Comparison of ENCODE assay signal across 9 cellular contexts in the genomic region with DNA sequence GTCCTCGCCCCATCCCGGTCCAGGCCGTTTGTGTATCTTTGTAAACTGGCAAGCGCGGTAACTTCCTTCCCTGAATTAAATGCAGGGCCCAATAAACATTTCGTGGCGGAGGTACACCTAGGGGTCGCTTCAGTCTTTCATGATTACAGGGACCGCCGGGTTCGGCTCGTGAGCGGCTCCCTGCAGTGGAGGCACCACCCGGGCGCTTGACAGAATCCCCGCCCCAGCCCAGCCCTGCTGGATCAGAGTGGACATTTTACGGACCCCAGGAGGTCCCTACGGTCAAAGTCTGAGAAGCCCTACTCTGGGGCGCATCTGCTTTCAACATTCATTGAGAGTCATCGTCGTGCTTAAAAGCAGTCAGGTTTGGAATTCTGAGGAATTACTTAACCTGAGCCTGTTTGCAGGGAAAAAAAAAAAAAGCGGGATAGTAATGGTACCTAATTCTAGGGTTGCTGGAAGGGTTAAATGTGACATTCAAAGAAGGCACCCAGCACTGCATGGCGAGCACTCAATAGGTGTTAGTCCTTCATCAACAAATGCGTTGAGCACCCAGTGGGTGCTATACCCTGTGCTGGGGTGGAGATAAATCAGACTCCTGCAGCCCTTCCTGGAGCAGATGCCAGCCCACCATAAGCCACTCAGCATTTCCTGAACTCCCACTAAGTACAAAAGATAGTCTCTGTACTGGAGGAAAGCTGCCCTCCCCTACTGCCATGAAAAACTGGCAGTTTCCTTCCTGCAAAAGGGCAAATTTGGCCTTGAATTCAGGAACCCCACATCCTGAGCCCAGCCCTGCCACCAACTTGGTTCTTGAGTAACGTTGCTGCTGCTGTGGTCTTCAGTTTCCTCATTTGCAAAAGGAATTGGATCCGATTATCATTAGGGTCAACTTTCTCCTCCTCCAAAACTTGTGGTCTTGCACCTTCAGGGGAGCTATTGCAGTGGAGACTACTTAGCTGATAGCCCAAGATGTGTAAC. TPM values are rescaled to one million over a fixed set of nuclear protein-coding genes. Genes with fewer than 3 reads are reported as not detected.
DNase-seq lines count a peak whose midpoint lies in the region; ATAC-seq and TF ChIP-seq lines count a peak whose summit lies in the region.
"Had no signal": no experiment of that assay in that cellular context is flagged by ENCODE, and none has a peak within 500 bp of the region (broad histone marks: within the 10 kb centered on the region; RNA-seq: fewer than 3 reads in every experiment).

No MANE protein-coding gene starts in this region.

- TF ChIP-seq CTCF in esophagus squamous epithelium (IDR thresholded peaks at IDR 0.05) (peak in 1 of 6 experiments; percentile 18), neutrophil (IDR thresholded peaks at IDR 0.05) (no peak)

- DNase-seq in EL (peak; percentile 42), SW480 (ENCODE audit: low spot score) (peak; percentile 65), esophagus squamous epithelium (lab: John Stamatoyannopoulos, UW) (no peak)
- no peak for DNase-seq in stimulated activated CD8-positive, alpha-beta memory T cell treated with anti-CD3 and anti-CD28 coated beads, Interleukin-4, amount 100 ng/mL, for 48 hours

- peaks cover 6 to 50% (median 22%) of the 10 kb centered on the region in 3 donors for H3K4me1 ChIP-seq in esophagus squamous epithelium
- H3K4me1 ChIP-seq in neutrophil (ENCODE audit: control insufficient read depth in 1 of 2, insufficient read depth in 1 of 2, low read depth in 1 of 2, low read length in 1 of 2) = peaks cover 15 to 29% of the 10 kb centered on the region in 2 experiments

- ATAC-seq in HG03354 (IDR thresholded peaks at IDR 0.05; ENCODE audit: poor library complexity, severe bottlenecking, unreplicated experiment) (peak; percentile 24), GM18517 (IDR thresholded peaks at IDR 0.05; ENCODE audit: unreplicated experiment) (no peak), HG02884 (IDR thresholded peaks at IDR 0.05; ENCODE audit: unreplicated experiment) (no peak)

- WGBS in esophagus squamous epithelium, 2 donors = 10 to 29% methylated on average over 5 to 21 of the region's 26 CpGs

- TF ChIP-seq POLR2A in esophagus squamous epithelium (IDR thresholded peaks at IDR 0.05) = no peak

- peak overlapping the region; percentile 98 to 100 (median 98) for H3K27ac ChIP-seq in esophagus squamous epithelium
- H3K27ac ChIP-seq in neutrophil = no peak overlapping the region

- H3K36me3 ChIP-seq in esophagus squamous epithelium (peaks cover 0 to 25% (median 0%) of the 10 kb centered on the region in 3 donors), neutrophil (no peaks in the 10 kb centered on the region)

- peak overlapping the region; percentile 84 to 100 (median 90) for H3K4me3 ChIP-seq in esophagus squamous epithelium
- H3K4me3 ChIP-seq in neutrophil (ENCODE audit: low read depth in 1 of 2, low read length in 1 of 2) = peak overlapping the region; percentile 80 to 93

- peaks cover 0 to 15% (median 0%) of the 10 kb centered on the region in 4 donors for H3K27me3 ChIP-seq in esophagus squamous epithelium
- H3K27me3 ChIP-seq in neutrophil = peaks cover 30% of the 10 kb centered on the region

- no peaks in the 10 kb centered on the region for H3K9me3 ChIP-seq in esophagus squamous epithelium
- no peaks in the 10 kb centered on the region for H3K9me3 ChIP-seq in neutrophil

- intact Hi-C loops in esophagus squamous epithelium (cut with DNase I) = loop anchor here (5.0 kb wide), 1 partner anchor 58 kb away; no protein-coding TSS in a partner anchor

RNA-seq across cellular contexts. Expression of gene DUSP3, which starts 0.7 kb away (rescaled TPM):
- total RNA-seq in esophagus squamous epithelium = 10 to 100 TPM; 33.7 to 58.4 (median 36.8) TPM

RNA-seq across cellular contexts. Expression of gene CFAP97D1, which starts 0.8 kb away (rescaled TPM):
- total RNA-seq in esophagus squamous epithelium = under 1 TPM in 1 of 4 donors, not detected in 3; 0.13 TPM
- total RNA-seq: T-helper 1 cell treated with Interleukin-12 subunit alpha and Interleukin-12 subunit beta and Interleukin-4 antibody, amounts not matched to agents 30 ng/mL and 1 ng/mL, for 36 hours had no signal

RNA-seq across cellular contexts. Expression of gene SOST, which starts 20.8 kb away (rescaled TPM):
- total RNA-seq in esophagus squamous epithelium = under 1 TPM in 1 of 4 donors, not detected in 3; 0.49 TPM
- total RNA-seq: T-helper 1 cell treated with Interleukin-12 subunit alpha and Interleukin-12 subunit beta and Interleukin-4 antibody, amounts not matched to agents 30 ng/mL and 1 ng/mL, for 36 hours had no signal

RNA-seq across cellular contexts. Expression of gene MPP3, which starts 53.5 kb away (rescaled TPM):
- 10 to 100 TPM in 1 of 4 donors, 1 to 10 TPM in 3; 5.9 to 15.8 (median 9.0) TPM for total RNA-seq in esophagus squamous epithelium
- total RNA-seq: T-helper 1 cell treated with Interleukin-12 subunit alpha and Interleukin-12 subunit beta and Interleukin-4 antibody, amounts not matched to agents 30 ng/mL and 1 ng/mL, for 36 hours had no signal

Comparison
In these comparisons a context has a peak if more than half of its experiments do, and no peak if none do; other contexts are left out.
1. DNase-seq: peak in EL (single experiment) and SW480 (single experiment); none in esophagus squamous epithelium (single experiment) and stimulated activated CD8-positive, alpha-beta memory T cell treated with anti-CD3 and anti-CD28 coated beads, Interleukin-4, amount 100 ng/mL, for 48 hours (single experiment).